3 cellular contexts compared by ENCODE assay signal in the genomic region with DNA sequence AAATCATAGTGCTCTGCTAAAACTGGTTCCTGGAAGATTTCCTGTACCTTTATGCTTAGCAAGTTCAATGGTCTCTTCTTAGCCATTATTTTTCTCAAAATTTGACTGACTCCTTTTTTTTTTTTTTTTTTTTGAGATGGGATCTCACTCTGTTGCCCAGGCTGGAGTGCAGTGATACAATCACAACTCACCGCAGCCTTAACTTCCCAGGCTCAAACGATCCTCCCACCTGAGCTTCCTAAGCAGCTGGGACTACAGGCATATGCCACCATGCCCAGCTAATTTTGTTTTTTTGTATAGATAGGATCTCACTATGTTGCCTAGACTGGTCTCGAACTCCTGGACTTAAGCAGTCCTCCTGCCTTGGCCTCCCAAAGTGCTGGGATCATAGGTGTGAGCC. TPM values are rescaled to one million over a fixed set of nuclear protein-coding genes. Genes with fewer than 3 reads are reported as not detected.
"Had no signal": no experiment of that assay in that cellular context is flagged by ENCODE, and none has a peak within 500 bp of the region (broad histone marks: within the 10 kb centered on the region; RNA-seq: fewer than 3 reads in every experiment).

No MANE protein-coding gene starts in this region.

RNA-seq across cellular contexts. Expression of gene TEKT2, which starts 59.9 kb away (rescaled TPM):
- total RNA-seq: aorta, cardiac septum, left colon had no signal
